ENCODE assay signal across 9 cellular contexts in genomic region chr1:51583532-51583931, GRCh38. TPM values are rescaled to one million over a fixed set of nuclear protein-coding genes. Genes with fewer than 3 reads are reported as not detected.
A peak's percentile ranks its signal among the peaks of the same experiment; 100 is the strongest.
DNase-seq lines count a peak whose midpoint lies in the region; ATAC-seq lines count a peak whose summit lies in the region.
"Had no signal": no experiment of that assay in that cellular context is flagged by ENCODE, and none has a peak within 500 bp of the region (broad histone marks: within the 10 kb centered on the region; RNA-seq: fewer than 3 reads in every experiment).

No MANE protein-coding gene starts in this region.

- H3K27ac ChIP-seq in GM23248 (peak overlapping the region; percentile 49), caudate nucleus (ENCODE audit: low read depth, low read length) (peak overlapping the region; percentile 70)

- DNase-seq in GM23248 (peak; percentile 95), caudate nucleus (lab: John Stamatoyannopoulos, UW) (peak in 60 of 61 donors; percentile 14 to 94 (median 81)), kidney tubule cell (ENCODE audit: low spot score) (peak; percentile 23), SW480 (ENCODE audit: low spot score) (no peak)
- no peak for DNase-seq in activated CD4-positive, alpha-beta T cell treated with anti-CD3 and anti-CD28 coated beads for 1 hour
- DNase-seq: natural killer cell had no signal

- H3K79me2 ChIP-seq in GM23248 (ENCODE audit: insufficient read depth) = no peaks in the 10 kb centered on the region

- H3K4me3 ChIP-seq in GM23248 = no peak overlapping the region
- no peak overlapping the region for H3K4me3 ChIP-seq in skeletal muscle satellite cell (ENCODE audit: low read length)

- H3K4me1 ChIP-seq in GM23248 (ENCODE audit: insufficient read depth) = peaks cover 8% of the 10 kb centered on the region; the same call in 1 of the 2 replicates
- H3K4me1 ChIP-seq in skeletal muscle satellite cell (ENCODE audit: control insufficient read depth, insufficient read depth, low read length) = peaks cover 5% of the 10 kb centered on the region

- no peaks in the 10 kb centered on the region for H3K9me2 ChIP-seq in GM23248 (ENCODE audit: insufficient read depth)

- 2 to 5% methylated on average over 9 of the region's 9 CpGs for WGBS in GM23248 (ENCODE audit: low coverage in 1 of 2, low lambda C conversion rate in 2 of 2, missing lambda C conversion rate in 2 of 2), 2 experiments

- H3K27me3 ChIP-seq in GM23248 (replicated peaks; ENCODE audit: insufficient read depth) (no peaks in the 10 kb centered on the region), skeletal muscle satellite cell (ENCODE audit: control insufficient read depth, insufficient read depth, low read length) (no peaks in the 10 kb centered on the region)

- peak overlapping the region; percentile 1 for H3K4me2 ChIP-seq in GM23248 (ENCODE audit: unreplicated experiment)
- H3K4me2 ChIP-seq in skeletal muscle satellite cell (ENCODE audit: low read length) = peak overlapping the region; percentile 20

- H3K9me3 ChIP-seq in GM23248 (ENCODE audit: low read depth) (no peaks in the 10 kb centered on the region), skeletal muscle satellite cell (replicated peaks; ENCODE audit: low read length) (no peaks in the 10 kb centered on the region)

- H3K36me3 ChIP-seq in GM23248 (ENCODE audit: low read depth) (no peaks in the 10 kb centered on the region), skeletal muscle satellite cell (ENCODE audit: insufficient read depth, low read length) (no peaks in the 10 kb centered on the region)

- in situ Hi-C loops in GM23248 (cut with MboI) = no loop called here

- no peak for ATAC-seq in GM21447 (IDR thresholded peaks at IDR 0.05; ENCODE audit: unreplicated experiment)
- no peak for ATAC-seq in GM18873 (IDR thresholded peaks at IDR 0.05; ENCODE audit: low FRiP score, unreplicated experiment)
- ATAC-seq: natural killer cell had no signal

- 0 out of 2 replicates have a peak overlapping the region, but pooled peaks have one; percentile 18 for H2AFZ ChIP-seq in GM23248

- no peaks in the 10 kb centered on the region for H4K20me1 ChIP-seq in GM23248 (ENCODE audit: insufficient read depth)

- 0 out of 2 replicates have a peak, but pooled peaks cover 6% of the 10 kb centered on the region for H3F3A ChIP-seq in GM23248 (ENCODE audit: insufficient read depth)

- H3K9ac ChIP-seq in GM23248 (peak overlapping the region; percentile 55), skeletal muscle satellite cell (ENCODE audit: low read depth, low read length) (no peak overlapping the region)

RNA-seq across cellular contexts. Expression of gene OSBPL9, which starts 33.4 kb away (rescaled TPM):
- 37.0 and 53.6 TPM in 2 replicates for total RNA-seq in GM23248 (2014; rRNA removed; shearing (Covaris generic))
- polyA plus RNA-seq in GM23248 (2016; fragmentation: Nextera tagmentation; extraction: Ambion mirVana) = 32.2 and 33.0 TPM in 2 replicates
- total RNA-seq in skeletal muscle satellite cell (2012; rRNA removed) = 33.2 and 162 TPM in 2 replicates

Comparison
In these comparisons a context has a peak if more than half of its experiments do, and no peak if none do; other contexts are left out.
1. DNase-seq: peak in GM23248 (single experiment), caudate nucleus (60 of 61) and kidney tubule cell (single experiment); none in SW480 (single experiment) and activated CD4-positive, alpha-beta T cell treated with anti-CD3 and anti-CD28 coated beads for 1 hour (single experiment).